In genomic region chr21:39327727-39328126, GRCh38 we compare ENCODE assay signal across 21 cellular contexts. TPM values are rescaled to one million over a fixed set of nuclear protein-coding genes. Genes with fewer than 3 reads are reported as not detected.
DNase-seq lines count a peak whose midpoint lies in the region; ATAC-seq and TF ChIP-seq lines count a peak whose summit lies in the region.
"Had no signal": no experiment of that assay in that cellular context is flagged by ENCODE, and none has a peak within 500 bp of the region (broad histone marks: within the 10 kb centered on the region; RNA-seq: fewer than 3 reads in every experiment).

No MANE protein-coding gene starts in this region.

- no peaks in the 10 kb centered on the region for H3K27me3 ChIP-seq in DOHH2 (ENCODE audit: control insufficient read depth, low read length)
- H3K27me3 ChIP-seq: BE2C, BLaER1 had no signal

- no peak overlapping the region for H3K4me3 ChIP-seq in DOHH2 (ENCODE audit: low read length)
- H3K4me3 ChIP-seq in HEK293 (ENCODE audit: low read depth, low read length): no peak overlapping the region
- H3K4me3 ChIP-seq in OCI-LY7 (ENCODE audit: low read depth, low read length, poor library complexity, severe bottlenecking): no peak overlapping the region
- H3K4me3 ChIP-seq: BLaER1 had no signal

- H3K4me2 ChIP-seq in DOHH2 (ENCODE audit: low read length) (no peak overlapping the region), OCI-LY7 (ENCODE audit: low read length) (no peak overlapping the region)
- H3K4me2 ChIP-seq: BLaER1 had no signal

- no TSS peak for BruUV-seq in OCI-LY7 (replicated peaks; lab: Mats Ljungman, UMichigan)

- DNase-seq in OCI-LY7 (ENCODE audit: low spot score): no peak
- no peak for DNase-seq in effector CD8-positive, alpha-beta T cell (lab: John Stamatoyannopoulos, UW)
- DNase-seq: 8988T; ACHN; BE2C; C1 segment of cervical spinal cord; CD4-positive, alpha-beta memory T cell; CD4-positive, CD25-positive, alpha-beta regulatory T cell; CD8-positive, alpha-beta memory T cell; COR-L47; DMS 273 treated with DMSO at 0.1 percent for 48 hours; DMS153; DMS53; DMS79; DND-41; GF-D8 had no signal

- intact Hi-C loops in OCI-LY7 (cut with micrococcal nuclease; ENCODE audit: unreplicated experiment): no loop called here

- no peaks in the 10 kb centered on the region for H3K79me2 ChIP-seq in DOHH2 (ENCODE audit: control insufficient read depth, low read length)
- H3K79me2 ChIP-seq in OCI-LY7 (ENCODE audit: insufficient read depth, low read depth, low read length): no peaks in the 10 kb centered on the region

- H3K27ac ChIP-seq in DOHH2 (ENCODE audit: low read depth, low read length): peak overlapping the region; percentile 41; the same call in 1 of the 2 replicates
- no peak overlapping the region for H3K27ac ChIP-seq in HEK293 (ENCODE audit: extremely low read depth, low read depth, low read length)
- no peak overlapping the region for H3K27ac ChIP-seq in OCI-LY7 (ENCODE audit: low read depth, low read length, poor library complexity, severe bottlenecking)
- H3K27ac ChIP-seq: BLaER1 had no signal

- TF ChIP-seq CTCF in DOHH2 (IDR thresholded peaks at IDR 0.05; ENCODE audit: low read depth, low read length, poor library complexity, severe bottlenecking) (no peak), HEK293 (tag by site-specific recombination; IDR thresholded peaks at IDR 0.05) (no peak), OCI-LY7 (conservative IDR thresholded peaks at IDR 0.05; ENCODE audit: low read length) (no peak)

- ATAC-seq in HG03045 (IDR thresholded peaks at IDR 0.05; ENCODE audit: unreplicated experiment) (no peak), HG03175 (IDR thresholded peaks at IDR 0.05; ENCODE audit: unreplicated experiment) (no peak)

- H3K9me3 ChIP-seq in DOHH2 (ENCODE audit: control insufficient read depth, insufficient read depth, low read length) (no peaks in the 10 kb centered on the region), HEK293 (ENCODE audit: control insufficient read depth, insufficient read depth, low read depth, low read length) (no peaks in the 10 kb centered on the region), OCI-LY7 (ENCODE audit: low read length) (peaks cover 3% of the 10 kb centered on the region; the same call in 1 of the 2 replicates)
- H3K9me3 ChIP-seq: BE2C, BLaER1 had no signal

- peaks cover 89% of the 10 kb centered on the region for H3K4me1 ChIP-seq in DOHH2 (ENCODE audit: control insufficient read depth, low read length)
- H3K4me1 ChIP-seq in HEK293 (ENCODE audit: control insufficient read depth, insufficient read depth, low read length): peaks cover 5% of the 10 kb centered on the region; the same call in 1 of the 2 replicates
- peaks cover 39% of the 10 kb centered on the region for H3K4me1 ChIP-seq in OCI-LY7 (ENCODE audit: insufficient read depth, low read length, poor library complexity, severe bottlenecking)
- H3K4me1 ChIP-seq: BE2C, BLaER1 had no signal

- no peaks in the 10 kb centered on the region for H3K9me2 ChIP-seq in DOHH2 (replicated peaks; ENCODE audit: control insufficient read depth, low read length)
- H3K9me2 ChIP-seq in OCI-LY7 (ENCODE audit: insufficient read depth, low read length): no peaks in the 10 kb centered on the region

- H3F3A ChIP-seq in DOHH2 (ENCODE audit: control insufficient read depth, insufficient read depth): peaks cover 34% of the 10 kb centered on the region

- H4K20me1 ChIP-seq in DOHH2 (ENCODE audit: control insufficient read depth, insufficient read depth, low read depth, low read length): no peaks in the 10 kb centered on the region
- H4K20me1 ChIP-seq in OCI-LY7 (ENCODE audit: insufficient read depth, low read length): no peaks in the 10 kb centered on the region
- H4K20me1 ChIP-seq: BLaER1 had no signal

- POLR2A ChIA-PET in HEK293 (lab: Yijun Ruan, JAX) (no interaction called here), OCI-LY7 (lab: Charles Lee) (interaction anchor here (2.2 kb wide), 1 partner anchor 11 kb away, joined by 15 read pairs; no protein-coding TSS in a partner anchor)

- H3K36me3 ChIP-seq in DOHH2 (ENCODE audit: control insufficient read depth, low read length) (no peaks in the 10 kb centered on the region), HEK293 (ENCODE audit: control insufficient read depth in 2 of 2, insufficient read depth in 1 of 2, low read length in 2 of 2) (no peaks in the 10 kb centered on the region), OCI-LY7 (ENCODE audit: insufficient read depth, low read length) (no peaks in the 10 kb centered on the region)
- H3K36me3 ChIP-seq: BE2C, BLaER1 had no signal

- CTCF ChIA-PET in HEK293 (lab: Yijun Ruan, JAX): interaction anchor here (0.7 kb wide), 1 partner anchor 392 kb away, joined by 4 read pairs; no protein-coding TSS in a partner anchor
- CTCF ChIA-PET in OCI-LY7 (lab: Charles Lee; ENCODE audit: unreplicated experiment): no interaction called here

- H2AFZ ChIP-seq in OCI-LY7 (ENCODE audit: low read length): peak overlapping the region; percentile 58; the same call in 1 of the 2 replicates

TF ChIP-seq in HEK293, 187 proteins besides CTCF, POLR2A, EP300 and RAD21 (continues in another document):
- TF ChIP-seq ZNF280D (tag by site-specific recombination; IDR thresholded peaks at IDR 0.05) (no peak), HOXC10 (CRISPR knock-in tag; IDR thresholded peaks at IDR 0.05) (no peak), ZBTB8A (tag by site-specific recombination; IDR thresholded peaks at IDR 0.05) (0 out of 2 replicates have a peak, but pooled peaks have one; percentile 35), ZNF423 (tag by site-specific recombination; IDR thresholded peaks at IDR 0.05) (no peak), ZBTB11 (tag by site-specific recombination; conservative IDR thresholded peaks at IDR 0.05; ENCODE audit: low read depth) (peak; percentile 54; the same call in 1 of the 2 replicates), ZBTB1 (tag by site-specific recombination; IDR thresholded peaks at IDR 0.05) (no peak), ZNF416 (tag by site-specific recombination; IDR thresholded peaks at IDR 0.05) (no peak), ZNF555 (tag by site-specific recombination; conservative IDR thresholded peaks at IDR 0.05) (peak; percentile 62), ZNF624 (tag by site-specific recombination; IDR thresholded peaks at IDR 0.05) (no peak), ZNF510 (tag by site-specific recombination; IDR thresholded peaks at IDR 0.05; ENCODE audit: insufficient replicate concordance) (peak; percentile 49), ZNF433 (tag by site-specific recombination; IDR thresholded peaks at IDR 0.05; ENCODE audit: low read depth) (0 out of 2 replicates have a peak, but pooled peaks have one; percentile 25)

RNA-seq across cellular contexts. Expression of gene BRWD1, which starts 14.3 kb away (rescaled TPM):
- 39.1 and 53.2 TPM in 2 replicates for total RNA-seq in OCI-LY7 (2014; rRNA removed; shearing (Covaris generic))
- 61.7 and 68.6 TPM in 2 replicates for total RNA-seq in OCI-LY7 (2022)

RNA-seq across cellular contexts. Expression of gene HMGN1, which starts 21.2 kb away (rescaled TPM):
- total RNA-seq in OCI-LY7 (2014; rRNA removed; shearing (Covaris generic)): 264 and 349 TPM in 2 replicates
- total RNA-seq in OCI-LY7 (2022): 492 and 532 TPM in 2 replicates
